Comparison of ENCODE assay signal across 8 cellular contexts in the genomic region with DNA sequence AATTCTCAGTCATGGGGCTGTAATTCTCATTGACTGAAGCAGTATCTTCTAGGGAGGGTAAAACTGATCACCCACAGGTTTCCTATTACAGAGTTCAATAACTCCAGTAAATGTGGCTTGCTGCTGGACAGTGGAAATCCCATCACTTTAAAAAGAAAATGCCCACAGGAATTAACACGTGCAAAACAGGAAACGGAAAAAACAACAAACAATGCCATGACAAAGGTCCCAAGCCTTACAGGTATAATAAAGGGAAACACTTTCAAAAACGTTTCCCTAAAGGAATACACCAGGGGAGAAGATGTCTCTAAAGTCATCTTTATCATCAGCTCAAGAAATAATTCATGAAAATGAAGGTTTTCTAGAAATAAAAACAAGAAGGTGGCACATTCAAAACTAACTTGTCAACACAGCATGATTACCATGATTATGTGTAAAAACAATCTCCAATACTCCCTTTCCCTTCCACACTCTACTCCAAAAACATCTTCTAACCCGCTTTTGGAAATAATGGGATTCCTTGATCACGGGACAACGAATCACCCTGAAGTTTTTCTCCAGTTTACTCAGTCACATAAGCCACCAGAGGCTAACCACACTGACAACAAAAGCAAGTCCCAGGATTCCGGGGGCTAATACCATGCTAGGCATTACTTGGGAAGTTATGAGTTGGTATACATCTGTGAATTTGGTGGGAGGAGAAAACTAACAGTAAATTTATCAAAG.
DNase-seq lines count a peak whose midpoint lies in the region; ATAC-seq and TF ChIP-seq lines count a peak whose summit lies in the region.

No MANE protein-coding gene starts in this region.

- in situ Hi-C loops in astrocyte of the cerebellum (cut with HindIII; ENCODE audit: low sequenced_read_pairs): no loop called here

- peak overlapping the region; percentile 69 to 86 (median 78); a peak in 21 of 22 replicates for H3K9ac ChIP-seq in BLaER1 treated with 17β-estradiol and CSF1 and Interleukin-3, amounts not matched to agents 10 nM and 100 nM
- no peak overlapping the region for H3K9ac ChIP-seq in muscle layer of colon (ENCODE audit: low read length)

- H3K27me3 ChIP-seq in BLaER1 treated with 17β-estradiol and CSF1 and Interleukin-3, amounts not matched to agents 10 nM and 100 nM: no peaks in the 10 kb centered on the region
- H3K27me3 ChIP-seq in muscle layer of colon (ENCODE audit: control insufficient read depth in 1 of 2, insufficient read depth in 2 of 2, low read length in 2 of 2) (no peaks in the 10 kb centered on the region), WERI-Rb-1 (ENCODE audit: insufficient read depth, low read depth, severe bottlenecking) (no peaks in the 10 kb centered on the region)

- peaks cover 68 to 100% (median 88%) of the 10 kb centered on the region in 10 experiments for H3K4me1 ChIP-seq in BLaER1 treated with 17β-estradiol and CSF1 and Interleukin-3, amounts not matched to agents 10 nM and 100 nM
- peaks cover 18% of the 10 kb centered on the region for H3K4me1 ChIP-seq in muscle layer of colon (ENCODE audit: insufficient read depth, low read length)

- H3K4me3 ChIP-seq in BLaER1 treated with 17β-estradiol and CSF1 and Interleukin-3, amounts not matched to agents 10 nM and 100 nM: peak overlapping the region; percentile 37 to 70 (median 62); a peak in 19 of 20 replicates
- H3K4me3 ChIP-seq in astrocyte of the cerebellum (ENCODE audit: low read depth, low read length): peak overlapping the region; percentile 11
- peak overlapping the region in 1 of 2 donors; percentile 9 for H3K4me3 ChIP-seq in muscle layer of colon (ENCODE audit: low read depth in 1 of 2, low read length in 2 of 2)
- H3K4me3 ChIP-seq in WERI-Rb-1 (ENCODE audit: low read depth, low read length): no peak overlapping the region

- peaks cover 0 to 36% (median 8%) of the 10 kb centered on the region in 11 experiments; a peak in 9 of 22 replicates for H4K20me1 ChIP-seq in BLaER1 treated with 17β-estradiol and CSF1 and Interleukin-3, amounts not matched to agents 10 nM and 100 nM

- DNase-seq in astrocyte of the cerebellum (ENCODE audit: low read depth) (no peak), Kasumi-1 (lab: John Stamatoyannopoulos, UW) (no peak), WERI-Rb-1 (no peak)
- no peak for DNase-seq in activated CD4-positive, alpha-beta T cell treated with anti-CD3 and anti-CD28 coated beads for 4 hours
- DNase-seq in stimulated activated naive CD4-positive, alpha-beta T cell treated with Interleukin-2 at 50 U/mL for 16 hours (lab: John Stamatoyannopoulos, UW): no peak

- TF ChIP-seq CTCF in astrocyte of the cerebellum (IDR thresholded peaks at IDR 0.05; ENCODE audit: low read depth, low read length, missing control alignments) (no peak), WERI-Rb-1 (IDR thresholded peaks at IDR 0.05; ENCODE audit: low read depth, low read length) (no peak)

- peaks cover 0 to 4% (median 0%) of the 10 kb centered on the region in 11 experiments; a peak in 2 of 22 replicates for H3K36me3 ChIP-seq in BLaER1 treated with 17β-estradiol and CSF1 and Interleukin-3, amounts not matched to agents 10 nM and 100 nM
- H3K36me3 ChIP-seq in muscle layer of colon (ENCODE audit: insufficient read depth, low read length) (no peaks in the 10 kb centered on the region), WERI-Rb-1 (no peaks in the 10 kb centered on the region)

- peak overlapping the region; percentile 81 to 99 (median 95) for H3K4me2 ChIP-seq in BLaER1 treated with 17β-estradiol and CSF1 and Interleukin-3, amounts not matched to agents 10 nM and 100 nM

- H3K27ac ChIP-seq in BLaER1 treated with 17β-estradiol and CSF1 and Interleukin-3, amounts not matched to agents 10 nM and 100 nM: peak overlapping the region; percentile 60 to 91 (median 81); a peak in 21 of 22 replicates
- peak overlapping the region; percentile 14 for H3K27ac ChIP-seq in muscle layer of colon (ENCODE audit: low read depth, low read length)
- no peak overlapping the region for H3K27ac ChIP-seq in WERI-Rb-1

- no peaks in the 10 kb centered on the region for H3K9me3 ChIP-seq in BLaER1 treated with 17β-estradiol and CSF1 and Interleukin-3, amounts not matched to agents 10 nM and 100 nM (replicated peaks in 1 of 11)
- H3K9me3 ChIP-seq in muscle layer of colon (ENCODE audit: low read length) (no peaks in the 10 kb centered on the region), WERI-Rb-1 (ENCODE audit: severe bottlenecking) (no peaks in the 10 kb centered on the region)

- ATAC-seq in HG02588 (IDR thresholded peaks at IDR 0.05; ENCODE audit: unreplicated experiment): peak; percentile 27
